ENCODE assay signal across 1 cellular context in the genomic region with DNA sequence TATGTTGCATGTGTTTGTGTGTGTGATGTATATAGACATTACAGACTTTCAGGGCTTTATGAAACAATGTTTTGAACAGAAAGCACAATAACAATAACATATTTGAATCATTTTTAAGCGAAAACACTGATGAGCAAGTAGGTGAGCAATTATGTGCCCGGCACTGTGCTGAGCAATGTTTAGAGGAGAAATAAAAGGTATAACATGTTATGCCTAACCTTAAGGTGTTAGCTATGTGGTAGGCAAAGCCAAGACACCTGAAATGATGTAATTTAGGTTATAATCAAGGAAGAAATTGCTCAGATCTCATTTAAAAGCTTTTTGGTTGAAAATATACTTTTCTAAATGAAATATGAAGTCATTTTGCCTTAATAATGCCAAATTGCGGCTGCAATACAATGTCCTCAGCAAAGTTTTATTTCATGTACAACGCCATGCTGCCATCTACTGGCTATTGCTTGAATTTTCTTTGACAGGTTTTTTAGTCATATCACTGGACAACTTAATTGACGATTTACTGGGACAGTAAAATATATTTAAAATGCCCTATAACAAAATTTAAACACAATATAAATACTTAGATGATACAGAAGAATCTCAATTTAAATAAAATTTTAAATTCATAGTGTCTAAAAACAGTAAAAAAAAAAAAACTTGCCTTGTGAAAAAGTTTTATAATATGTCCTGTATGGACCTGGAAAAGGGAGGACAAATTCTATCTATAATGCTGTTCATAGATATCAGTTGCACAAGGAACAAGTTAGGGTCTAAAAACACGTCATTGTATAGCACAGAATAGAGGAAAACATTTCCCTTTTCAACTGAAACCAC.
A peak's percentile ranks its signal among the peaks of the same experiment; 100 is the strongest.
TF ChIP-seq lines count a peak whose summit lies in the region.

No MANE protein-coding gene starts in this region.

TF ChIP-seq in K562, 482 proteins besides CTCF, POLR2A, EP300 and RAD21 (continued from another document):
- TF ChIP-seq, protein P1, sequence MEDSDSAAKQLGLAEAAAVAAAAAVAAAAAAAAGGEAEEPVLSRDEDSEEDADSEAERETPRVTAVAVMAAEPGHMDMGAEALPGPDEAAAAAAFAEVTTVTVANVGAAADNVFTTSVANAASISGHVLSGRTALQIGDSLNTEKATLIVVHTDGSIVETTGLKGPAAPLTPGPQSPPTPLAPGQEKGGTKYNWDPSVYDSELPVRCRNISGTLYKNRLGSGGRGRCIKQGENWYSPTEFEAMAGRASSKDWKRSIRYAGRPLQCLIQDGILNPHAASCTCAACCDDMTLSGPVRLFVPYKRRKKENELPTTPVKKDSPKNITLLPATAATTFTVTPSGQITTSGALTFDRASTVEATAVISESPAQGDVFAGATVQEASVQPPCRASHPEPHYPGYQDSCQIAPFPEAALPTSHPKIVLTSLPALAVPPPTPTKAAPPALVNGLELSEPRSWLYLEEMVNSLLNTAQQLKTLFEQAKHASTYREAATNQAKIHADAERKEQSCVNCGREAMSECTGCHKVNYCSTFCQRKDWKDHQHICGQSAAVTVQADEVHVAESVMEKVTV (CRISPR knock-in tag; IDR thresholded peaks at IDR 0.05), result peak; percentile 46
